ENCODE assay signal across 23 cellular contexts in the genomic region with DNA sequence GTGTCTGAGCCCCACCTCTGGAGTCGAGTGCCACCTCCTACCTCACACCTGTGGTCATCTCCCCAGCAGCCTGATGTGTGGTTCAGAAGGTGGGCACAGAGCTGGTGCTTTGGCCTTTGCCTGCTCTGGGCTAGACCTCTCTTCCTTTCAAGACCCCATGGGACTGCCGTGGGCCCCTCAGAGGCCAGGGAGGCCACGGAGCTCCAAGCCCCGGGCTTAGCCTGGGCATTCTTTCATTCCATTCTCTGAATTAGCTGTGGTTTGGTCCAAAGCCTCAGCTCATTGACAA. TPM values are rescaled to one million over a fixed set of nuclear protein-coding genes. Genes with fewer than 3 reads are reported as not detected.
A peak's percentile ranks its signal among the peaks of the same experiment; 100 is the strongest.
DNase-seq lines count a peak whose midpoint lies in the region; ATAC-seq and TF ChIP-seq lines count a peak whose summit lies in the region.
"Had no signal": no experiment of that assay in that cellular context is flagged by ENCODE, and none has a peak within 500 bp of the region (broad histone marks: within the 10 kb centered on the region; RNA-seq: fewer than 3 reads in every experiment).

No MANE protein-coding gene starts in this region.

- H3K4me1 ChIP-seq in ascending aorta, result no peaks in the 10 kb centered on the region
- H3K4me1 ChIP-seq: right lobe of liver had no signal

- H3K4me3 ChIP-seq in ascending aorta, result no peak overlapping the region
- H3K4me3 ChIP-seq: lung, mucosa of descending colon, right lobe of liver, transverse colon had no signal

- H3K27ac Mint-ChIP-seq in activated naive CD4-positive, alpha-beta T cell treated with anti-CD3 and anti-CD28 coated beads for 36 hours, result peak overlapping the region; percentile 74
- H3K27ac Mint-ChIP-seq in activated CD8-positive, alpha-beta T cell treated with anti-CD3 and anti-CD28 coated beads, Interleukin-2, amount 10 ng/mL, durations not matched to agents 7 days and 5 days, result peak overlapping the region; percentile 69
- H3K27ac Mint-ChIP-seq in dendritic cell treated with granulocyte-macrophage colony-stimulating factor and Interleukin-4, amounts not matched to agents 40 ng/mL and 50 ng/mL, for 4 days, result peak overlapping the region; percentile 51
- peak overlapping the region; percentile 42 for H3K27ac Mint-ChIP-seq in stimulated activated effector memory CD8-positive, alpha-beta T cell treated with anti-CD3 and anti-CD28 coated beads, Interleukin-12 subunit alpha, Interleukin-12 subunit beta, amount 100 ng/mL, for 72 hours
- H3K27ac Mint-ChIP-seq: CD14-positive monocyte had no signal

- CTCF ChIA-PET in activated naive CD4-positive, alpha-beta T cell treated with anti-CD3 and anti-CD28 coated beads for 36 hours (lab: Charles Lee), result interaction anchor here (0.7 to 2.7 kb wide), 4 partner anchors 10 to 124 kb away, joined by 3 to 10 read pairs (median 8); no protein-coding TSS in a partner anchor
- CTCF ChIA-PET in activated CD8-positive, alpha-beta T cell treated with anti-CD3 and anti-CD28 coated beads, Interleukin-2, amount 10 ng/mL, durations not matched to agents 7 days and 5 days (lab: Charles Lee), result interaction anchor here (1.0 to 1.5 kb wide), 3 partner anchors 9 to 21 kb away, joined by 3 to 6 read pairs (median 3); no protein-coding TSS in a partner anchor

- no peaks in the 10 kb centered on the region for H3K36me3 ChIP-seq in ascending aorta
- H3K36me3 ChIP-seq: right lobe of liver, transverse colon had no signal

- peak; percentile 6 for ATAC-seq in activated CD8-positive, alpha-beta T cell treated with anti-CD3 and anti-CD28 coated beads, Interleukin-2, amount 10 ng/mL, durations not matched to agents 7 days and 5 days
- no peak for ATAC-seq in stimulated activated effector memory CD8-positive, alpha-beta T cell treated with anti-CD3 and anti-CD28 coated beads, Interleukin-12 subunit alpha, Interleukin-12 subunit beta, amount 100 ng/mL, for 72 hours
- no peak for ATAC-seq in activated CD4-positive, CD25-positive, alpha-beta regulatory T cell treated with anti-CD3 and anti-CD28 coated beads, Interleukin-2, amount 50 U/mL, for 24 hours

- H3K27me3 ChIP-seq in ascending aorta, result no peaks in the 10 kb centered on the region
- H3K27me3 ChIP-seq: right lobe of liver, transverse colon had no signal

- H3K27me3 Mint-ChIP-seq in activated naive CD4-positive, alpha-beta T cell treated with anti-CD3 and anti-CD28 coated beads for 36 hours (ENCODE audit: low read depth), result peaks cover 22% of the 10 kb centered on the region
- peaks cover 30% of the 10 kb centered on the region for H3K27me3 Mint-ChIP-seq in activated CD8-positive, alpha-beta T cell treated with anti-CD3 and anti-CD28 coated beads, Interleukin-2, amount 10 ng/mL, durations not matched to agents 7 days and 5 days (ENCODE audit: low read depth)
- peaks cover 7% of the 10 kb centered on the region for H3K27me3 Mint-ChIP-seq in dendritic cell treated with granulocyte-macrophage colony-stimulating factor and Interleukin-4, amounts not matched to agents 40 ng/mL and 50 ng/mL, for 4 days

- no peaks in the 10 kb centered on the region for H3K36me3 Mint-ChIP-seq in activated naive CD4-positive, alpha-beta T cell treated with anti-CD3 and anti-CD28 coated beads for 36 hours (ENCODE audit: low read depth)
- H3K36me3 Mint-ChIP-seq in activated CD8-positive, alpha-beta T cell treated with anti-CD3 and anti-CD28 coated beads, Interleukin-2, amount 10 ng/mL, durations not matched to agents 7 days and 5 days (ENCODE audit: low read depth), result peaks cover 18% of the 10 kb centered on the region
- no peaks in the 10 kb centered on the region for H3K36me3 Mint-ChIP-seq in dendritic cell treated with granulocyte-macrophage colony-stimulating factor and Interleukin-4, amounts not matched to agents 40 ng/mL and 50 ng/mL, for 4 days (ENCODE audit: low read depth)
- H3K36me3 Mint-ChIP-seq in stimulated activated effector memory CD8-positive, alpha-beta T cell treated with anti-CD3 and anti-CD28 coated beads, Interleukin-12 subunit alpha, Interleukin-12 subunit beta, amount 100 ng/mL, for 72 hours, result peaks cover 12% of the 10 kb centered on the region

- no peak for TF ChIP-seq CTCF in ascending aorta (IDR thresholded peaks at IDR 0.05)

- H3K9me3 ChIP-seq in ascending aorta, result no peaks in the 10 kb centered on the region
- H3K9me3 ChIP-seq: mucosa of descending colon, right lobe of liver, SK-N-SH, transverse colon had no signal

- no peaks in the 10 kb centered on the region for H3K9me3 Mint-ChIP-seq in activated naive CD4-positive, alpha-beta T cell treated with anti-CD3 and anti-CD28 coated beads for 36 hours
- no peaks in the 10 kb centered on the region for H3K9me3 Mint-ChIP-seq in activated CD8-positive, alpha-beta T cell treated with anti-CD3 and anti-CD28 coated beads, Interleukin-2, amount 10 ng/mL, durations not matched to agents 7 days and 5 days (ENCODE audit: insufficient read depth)
- H3K9me3 Mint-ChIP-seq in dendritic cell treated with granulocyte-macrophage colony-stimulating factor and Interleukin-4, amounts not matched to agents 40 ng/mL and 50 ng/mL, for 4 days, result no peaks in the 10 kb centered on the region
- no peaks in the 10 kb centered on the region for H3K9me3 Mint-ChIP-seq in stimulated activated effector memory CD8-positive, alpha-beta T cell treated with anti-CD3 and anti-CD28 coated beads, Interleukin-12 subunit alpha, Interleukin-12 subunit beta, amount 100 ng/mL, for 72 hours
- H3K9me3 Mint-ChIP-seq: CD14-positive monocyte had no signal

- intact Hi-C loops in activated naive CD4-positive, alpha-beta T cell treated with anti-CD3 and anti-CD28 coated beads for 36 hours (cut with micrococcal nuclease), result loop anchor here (1.0 to 5.0 kb wide), 3 partner anchors 9 to 712 kb away; partner anchors contain the start of gene CASP9
- intact Hi-C loops in dendritic cell treated with granulocyte-macrophage colony-stimulating factor and Interleukin-4, amounts not matched to agents 40 ng/mL and 50 ng/mL, for 4 days (cut with micrococcal nuclease), result no loop called here
- intact Hi-C loops in ascending aorta (cut with DNase I), result no loop called here

- DNase-seq in activated naive CD4-positive, alpha-beta T cell treated with anti-CD3 and anti-CD28 coated beads for 36 hours, result no peak
- DNase-seq in activated naive CD4-positive, alpha-beta T cell treated with Interleukin-2 at 50 U/mL for 16 hours, result no peak
- DNase-seq in activated CD8-positive, alpha-beta T cell treated with anti-CD3 and anti-CD28 coated beads, Interleukin-2, amount 10 ng/mL, durations not matched to agents 7 days and 5 days, result no peak
- peak in 1 of 2 donors; percentile 59 for DNase-seq in stimulated activated effector memory CD8-positive, alpha-beta T cell treated with anti-CD3 and anti-CD28 coated beads, Interleukin-12 subunit alpha, Interleukin-12 subunit beta, amount 100 ng/mL, for 72 hours (ENCODE audit: low spot score in 2 of 2)
- DNase-seq in MV-4-11 (lab: John Stamatoyannopoulos, UW) (no peak), ascending aorta (ENCODE audit: low spot score in 2 of 2) (no peak)
- DNase-seq: activated effector memory CD4-positive, alpha-beta T cell treated with Interleukin-2 at 50 U/mL for 16 hours; anterior cingulate cortex; caudate nucleus; Kasumi-1; kidney glomerular epithelial cell; NCI-H187 treated with DMSO at 0.1 percent for 48 hours; NCI-H2227 treated with DMSO at 0.1 percent for 48 hours; right lobe of liver; SK-N-SH; T1000; transverse colon had no signal

- POLR2A ChIA-PET in activated CD8-positive, alpha-beta T cell treated with anti-CD3 and anti-CD28 coated beads, Interleukin-2, amount 10 ng/mL, durations not matched to agents 7 days and 5 days (lab: Charles Lee), result interaction anchor here (0.6 to 1.3 kb wide), 3 partner anchors 21 to 262 kb away, joined by 3 to 4 read pairs (median 3); no protein-coding TSS in a partner anchor

- peaks cover 53% of the 10 kb centered on the region for H3K4me1 Mint-ChIP-seq in activated naive CD4-positive, alpha-beta T cell treated with anti-CD3 and anti-CD28 coated beads for 36 hours (ENCODE audit: low read depth)
- H3K4me1 Mint-ChIP-seq in activated CD8-positive, alpha-beta T cell treated with anti-CD3 and anti-CD28 coated beads, Interleukin-2, amount 10 ng/mL, durations not matched to agents 7 days and 5 days (ENCODE audit: low read depth), result peaks cover 64% of the 10 kb centered on the region
- peaks cover 49% of the 10 kb centered on the region for H3K4me1 Mint-ChIP-seq in dendritic cell treated with granulocyte-macrophage colony-stimulating factor and Interleukin-4, amounts not matched to agents 40 ng/mL and 50 ng/mL, for 4 days (ENCODE audit: low read depth)
- peaks cover 58% of the 10 kb centered on the region for H3K4me1 Mint-ChIP-seq in stimulated activated effector memory CD8-positive, alpha-beta T cell treated with anti-CD3 and anti-CD28 coated beads, Interleukin-12 subunit alpha, Interleukin-12 subunit beta, amount 100 ng/mL, for 72 hours

- no peak overlapping the region for H3K27ac ChIP-seq in ascending aorta
- H3K27ac ChIP-seq: right lobe of liver, RWPE1, transverse colon had no signal

- no peak overlapping the region for H3K4me3 Mint-ChIP-seq in activated naive CD4-positive, alpha-beta T cell treated with anti-CD3 and anti-CD28 coated beads for 36 hours
- peak overlapping the region; percentile 27 for H3K4me3 Mint-ChIP-seq in activated CD8-positive, alpha-beta T cell treated with anti-CD3 and anti-CD28 coated beads, Interleukin-2, amount 10 ng/mL, durations not matched to agents 7 days and 5 days
- no peak overlapping the region for H3K4me3 Mint-ChIP-seq in dendritic cell treated with granulocyte-macrophage colony-stimulating factor and Interleukin-4, amounts not matched to agents 40 ng/mL and 50 ng/mL, for 4 days
- H3K4me3 Mint-ChIP-seq in stimulated activated effector memory CD8-positive, alpha-beta T cell treated with anti-CD3 and anti-CD28 coated beads, Interleukin-12 subunit alpha, Interleukin-12 subunit beta, amount 100 ng/mL, for 72 hours, result peak overlapping the region; percentile 38
- H3K4me3 Mint-ChIP-seq: CD14-positive monocyte had no signal

RNA-seq across cellular contexts. Expression of gene FHAD1, which starts 5.5 kb away (rescaled TPM):
- total RNA-seq in activated naive CD4-positive, alpha-beta T cell treated with anti-CD3 and anti-CD28 coated beads for 36 hours, result under 1 TPM in 1 of 2 experiments, not detected in 1; 0.45 TPM
- total RNA-seq in activated CD8-positive, alpha-beta T cell treated with anti-CD3 and anti-CD28 coated beads, Interleukin-2, amount 10 ng/mL, durations not matched to agents 7 days and 5 days, result under 1 TPM; 0.21 to 0.55 TPM
- total RNA-seq in ascending aorta, result not detected

Comparison
In these comparisons a context has a peak if more than half of its experiments do, and no peak if none do; other contexts are left out.
1. H3K4me3 Mint-ChIP-seq: peak in activated CD8-positive, alpha-beta T cell treated with anti-CD3 and anti-CD28 coated beads, Interleukin-2, amount 10 ng/mL, durations not matched to agents 7 days and 5 days (single experiment) and stimulated activated effector memory CD8-positive, alpha-beta T cell treated with anti-CD3 and anti-CD28 coated beads, Interleukin-12 subunit alpha, Interleukin-12 subunit beta, amount 100 ng/mL, for 72 hours (single experiment); none in activated naive CD4-positive, alpha-beta T cell treated with anti-CD3 and anti-CD28 coated beads for 36 hours (single experiment) and dendritic cell treated with granulocyte-macrophage colony-stimulating factor and Interleukin-4, amounts not matched to agents 40 ng/mL and 50 ng/mL, for 4 days (single experiment).
2. Peak in every context shown above with its lines, with median percentiles within 50 percentile points of each other: H3K27ac Mint-ChIP-seq.